ENCODE assay signal across 1 cellular context in genomic region chr17:81210466-81210865, GRCh38.
TF ChIP-seq lines count a peak whose summit lies in the region.

No MANE protein-coding gene starts in this region.

TF ChIP-seq in endothelial cell of umbilical vein, 7 proteins besides CTCF, POLR2A, EP300 and RAD21:
- TF ChIP-seq EZH2 (IDR thresholded peaks at IDR 0.05; ENCODE audit: borderline replicate concordance, low read depth, low read length, severe bottlenecking) (no peak), MYC (IDR thresholded peaks at IDR 0.05; ENCODE audit: low read depth, low read length) (no peak)
